Comparison of ENCODE assay signal across 21 cellular contexts in genomic region chr2:241760301-241760771, GRCh38. TPM values are rescaled to one million over a fixed set of nuclear protein-coding genes. Genes with fewer than 3 reads are reported as not detected.
A peak's percentile ranks its signal among the peaks of the same experiment; 100 is the strongest.
DNase-seq lines count a peak whose midpoint lies in the region; ATAC-seq and TF ChIP-seq lines count a peak whose summit lies in the region.
"Had no signal": no experiment of that assay in that cellular context is flagged by ENCODE, and none has a peak within 500 bp of the region (broad histone marks: within the 10 kb centered on the region; RNA-seq: fewer than 3 reads in every experiment).

No MANE protein-coding gene starts in this region.

- H3K9me3 Mint-ChIP-seq in activated CD8-positive, alpha-beta memory T cell treated with anti-CD3 and anti-CD28 coated beads, Interleukin-2, amount 10 ng/mL, durations not matched to agents 7 days and 5 days (ENCODE audit: low read depth) = peaks cover 3% of the 10 kb centered on the region
- H3K9me3 Mint-ChIP-seq: activated T-helper 2 cell treated with anti-CD3 and anti-CD28 coated beads, Interferon-gamma antibody, Interleukin-2, Interleukin-4, amounts not matched to agents 10 μg/mL and 5 μg/mL and 100 μg/mL, durations not matched to agents 14 hours and 24 hours and 36 hours; dendritic cell treated with granulocyte-macrophage colony-stimulating factor and Interleukin-4, amounts not matched to agents 40 ng/mL and 50 ng/mL, for 4 days had no signal

- CTCF ChIA-PET in activated CD8-positive, alpha-beta memory T cell treated with anti-CD3 and anti-CD28 coated beads, Interleukin-2, amount 10 ng/mL, durations not matched to agents 7 days and 5 days (lab: Charles Lee) = interaction anchor here (1.8 kb wide), 1 partner anchor 118 kb away, joined by 4 read pairs; no protein-coding TSS in a partner anchor

- H3K4me3 Mint-ChIP-seq in activated CD8-positive, alpha-beta memory T cell treated with anti-CD3 and anti-CD28 coated beads, Interleukin-2, amount 10 ng/mL, durations not matched to agents 7 days and 5 days = no peak overlapping the region
- H3K4me3 Mint-ChIP-seq: activated B cell treated with CpG ODN at 0.5 μM for 24 hours; CD4-positive, alpha-beta T cell; dendritic cell treated with granulocyte-macrophage colony-stimulating factor and Interleukin-4, amounts not matched to agents 40 ng/mL and 50 ng/mL, for 4 days had no signal

- ATAC-seq in activated CD8-positive, alpha-beta memory T cell treated with anti-CD3 and anti-CD28 coated beads, Interleukin-2, amount 10 ng/mL, durations not matched to agents 7 days and 5 days = no peak
- no peak for ATAC-seq in HG02884 (IDR thresholded peaks at IDR 0.05; ENCODE audit: unreplicated experiment)
- ATAC-seq in GM18502 (IDR thresholded peaks at IDR 0.05; ENCODE audit: poor library complexity, unreplicated experiment) = no peak

- H3K4me1 Mint-ChIP-seq in activated CD8-positive, alpha-beta memory T cell treated with anti-CD3 and anti-CD28 coated beads, Interleukin-2, amount 10 ng/mL, durations not matched to agents 7 days and 5 days = peaks cover 35% of the 10 kb centered on the region
- H3K4me1 Mint-ChIP-seq: activated B cell treated with CpG ODN at 0.5 μM for 24 hours had no signal

- in situ Hi-C loops in ACHN (cut with HindIII; ENCODE audit: low pct_ligation_motif_present, low pct_unique_long_range_greater_than_20kb, low sequenced_read_pairs) = no loop called here

- TF ChIP-seq POLR2A in erythroblast (IDR thresholded peaks at IDR 0.05; ENCODE audit: low read length) = no peak

- H3K27ac Mint-ChIP-seq in activated CD8-positive, alpha-beta memory T cell treated with anti-CD3 and anti-CD28 coated beads, Interleukin-2, amount 10 ng/mL, durations not matched to agents 7 days and 5 days = peak overlapping the region; percentile 40
- H3K27ac Mint-ChIP-seq: activated T-helper 2 cell treated with anti-CD3 and anti-CD28 coated beads, Interferon-gamma antibody, Interleukin-2, Interleukin-4, amounts not matched to agents 10 μg/mL and 5 μg/mL and 100 μg/mL, durations not matched to agents 14 hours and 24 hours and 36 hours; dendritic cell treated with granulocyte-macrophage colony-stimulating factor and Interleukin-4, amounts not matched to agents 40 ng/mL and 50 ng/mL, for 4 days had no signal

- peaks cover 23% of the 10 kb centered on the region for H3K36me3 Mint-ChIP-seq in activated CD8-positive, alpha-beta memory T cell treated with anti-CD3 and anti-CD28 coated beads, Interleukin-2, amount 10 ng/mL, durations not matched to agents 7 days and 5 days

- DNase-seq in activated CD8-positive, alpha-beta memory T cell treated with anti-CD3 and anti-CD28 coated beads, Interleukin-2, amount 10 ng/mL, durations not matched to agents 7 days and 5 days = no peak
- DNase-seq in activated CD8-positive, alpha-beta memory T cell treated with anti-CD3 and anti-CD28 coated beads, Interleukin-2, amount 50 U/mL, for 48 hours = no peak
- DNase-seq in ACHN (peak; percentile 13), NAMALWA (ENCODE audit: low spot score) (peak; percentile 4), erythroblast (lab: John Stamatoyannopoulos, UW) (peak; percentile 50 to 52), iPS-NIHi7 (ENCODE audit: extremely low spot score) (no peak)
- DNase-seq: activated B cell treated with CpG ODN at 0.5 μM for 24 hours, DMS153, GDM1, hypothalamus, islet precursor cell, NCI-H1930, nucleus accumbens had no signal

- H3K27me3 Mint-ChIP-seq in activated CD8-positive, alpha-beta memory T cell treated with anti-CD3 and anti-CD28 coated beads, Interleukin-2, amount 10 ng/mL, durations not matched to agents 7 days and 5 days = peaks cover 3% of the 10 kb centered on the region
- H3K27me3 Mint-ChIP-seq: activated B cell treated with CpG ODN at 0.5 μM for 24 hours; CD4-positive, alpha-beta T cell; dendritic cell treated with granulocyte-macrophage colony-stimulating factor and Interleukin-4, amounts not matched to agents 40 ng/mL and 50 ng/mL, for 4 days had no signal

RNA-seq across cellular contexts. Expression of gene GAL3ST2, which starts 16.3 kb away (rescaled TPM):
- total RNA-seq in activated CD8-positive, alpha-beta memory T cell treated with anti-CD3 and anti-CD28 coated beads, Interleukin-2, amount 10 ng/mL, durations not matched to agents 7 days and 5 days = under 1 TPM in 1 of 2 experiments, not detected in 1; 0.20 TPM
- total RNA-seq: activated B cell treated with CpG ODN at 0.5 μM for 24 hours, bronchial epithelial cell, SJSA1 had no signal

RNA-seq across cellular contexts. Expression of gene D2HGDH, which starts 25.9 kb away (rescaled TPM):
- 10 to 100 TPM; 21.6 to 26.2 TPM for total RNA-seq in activated CD8-positive, alpha-beta memory T cell treated with anti-CD3 and anti-CD28 coated beads, Interleukin-2, amount 10 ng/mL, durations not matched to agents 7 days and 5 days

RNA-seq across cellular contexts. Expression of gene NEU4, which starts 48.7 kb away (rescaled TPM):
- total RNA-seq in activated CD8-positive, alpha-beta memory T cell treated with anti-CD3 and anti-CD28 coated beads, Interleukin-2, amount 10 ng/mL, durations not matched to agents 7 days and 5 days = under 1 TPM in 1 of 2 experiments, not detected in 1; 0.12 TPM
- total RNA-seq: activated CD8-positive, alpha-beta memory T cell treated with anti-CD3 and anti-CD28 coated beads for 36 hours; bronchial epithelial cell; SJSA1 had no signal

RNA-seq across cellular contexts. Expression of gene ING5, which starts 58.5 kb away (rescaled TPM):
- total RNA-seq in activated CD8-positive, alpha-beta memory T cell treated with anti-CD3 and anti-CD28 coated beads, Interleukin-2, amount 10 ng/mL, durations not matched to agents 7 days and 5 days = 10 to 100 TPM; 26.3 to 28.0 TPM

Comparison
In these comparisons a context has a peak if more than half of its experiments do, and no peak if none do; other contexts are left out.
1. DNase-seq: peak in ACHN (single experiment), NAMALWA (single experiment) and erythroblast (2 of 2); none in activated CD8-positive, alpha-beta memory T cell treated with anti-CD3 and anti-CD28 coated beads, Interleukin-2, amount 10 ng/mL, durations not matched to agents 7 days and 5 days (single experiment), activated CD8-positive, alpha-beta memory T cell treated with anti-CD3 and anti-CD28 coated beads, Interleukin-2, amount 50 U/mL, for 48 hours (single experiment) and iPS-NIHi7 (single experiment).